Comparison of ENCODE assay signal across 8 cellular contexts in genomic region chr9:36190388-36191289, GRCh38. TPM values are rescaled to one million over a fixed set of nuclear protein-coding genes. Genes with fewer than 3 reads are reported as not detected.
DNase-seq lines count a peak whose midpoint lies in the region; ATAC-seq lines count a peak whose summit lies in the region.

TSS of gene CLTA (plus strand) at chr9:36190921. CDS start at chr9:36191057, 136 bp downstream.

- peak within 1 kb of the TSS; percentile 86 for H2BK5ac ChIP-seq in mesenchymal stem cell (ENCODE audit: low read depth, low read length, poor library complexity, severe bottlenecking)

- H3K4me3 ChIP-seq in HUES48 (ENCODE audit: low read depth, low read length): peak within 1 kb of the TSS; percentile 94
- H3K4me3 ChIP-seq in NT2/D1 (ENCODE audit: insufficient read length, low read depth): peak within 1 kb of the TSS; percentile 92
- peak within 1 kb of the TSS; percentile 89 for H3K4me3 ChIP-seq in endocrine pancreas (ENCODE audit: control insufficient read depth, insufficient read depth, low read length)
- peak within 1 kb of the TSS; percentile 91 to 92 for H3K4me3 ChIP-seq in mesenchymal stem cell (ENCODE audit: insufficient read depth in 1 of 2, low read depth in 1 of 2, low read length in 2 of 2)

- no peak within 1 kb of the TSS for H2BK12ac ChIP-seq in mesenchymal stem cell (ENCODE audit: low read length in 2 of 2)

- H3K27me3 ChIP-seq in HUES48 (ENCODE audit: control insufficient read depth, insufficient read depth, low read length) (no peaks in the 10 kb centered on the region), NT2/D1 (ENCODE audit: insufficient read depth, insufficient read length) (no peaks in the 10 kb centered on the region), endocrine pancreas (ENCODE audit: control insufficient read depth, insufficient read depth, low read length) (no peaks in the 10 kb centered on the region), mesenchymal stem cell (ENCODE audit: control insufficient read depth in 1 of 2, insufficient read depth in 1 of 2, low read length in 2 of 2) (no peaks in the 10 kb centered on the region)

- H2BK120ac ChIP-seq in mesenchymal stem cell (ENCODE audit: low read depth, low read length): peak within 1 kb of the TSS; percentile 54

- peaks cover 59% of the 10 kb centered on the region for H3K4me1 Mint-ChIP-seq in activated CD8-positive, alpha-beta memory T cell treated with anti-CD3 and anti-CD28 coated beads, Interleukin-2, amount 10 ng/mL, durations not matched to agents 7 days and 5 days

- no peaks in the 10 kb centered on the region for H3K9me3 Mint-ChIP-seq in activated CD8-positive, alpha-beta memory T cell treated with anti-CD3 and anti-CD28 coated beads, Interleukin-2, amount 10 ng/mL, durations not matched to agents 7 days and 5 days (ENCODE audit: low read depth)

- peak; percentile 98 for ATAC-seq in GM21390 (IDR thresholded peaks at IDR 0.05; ENCODE audit: unreplicated experiment)
- peak; percentile 98 for ATAC-seq in activated CD8-positive, alpha-beta memory T cell treated with anti-CD3 and anti-CD28 coated beads, Interleukin-2, amount 10 ng/mL, durations not matched to agents 7 days and 5 days

- peak within 1 kb of the TSS; percentile 99 for H3K4me3 Mint-ChIP-seq in activated CD8-positive, alpha-beta memory T cell treated with anti-CD3 and anti-CD28 coated beads, Interleukin-2, amount 10 ng/mL, durations not matched to agents 7 days and 5 days

- peak within 1 kb of the TSS; percentile 87 for H3K4me2 ChIP-seq in mesenchymal stem cell (ENCODE audit: low read length, poor library complexity, severe bottlenecking)

- peak within 1 kb of the TSS in 1 of 2 experiments; percentile 9 for H3K14ac ChIP-seq in mesenchymal stem cell (ENCODE audit: low read length in 2 of 2)

- H2AK5ac ChIP-seq in mesenchymal stem cell (ENCODE audit: low read length, severe bottlenecking): no peak within 1 kb of the TSS

- peak within 1 kb of the TSS; percentile 73 to 83 for H3K4ac ChIP-seq in mesenchymal stem cell (ENCODE audit: low read depth in 1 of 2, low read length in 2 of 2)

- CTCF ChIA-PET in activated CD8-positive, alpha-beta memory T cell treated with anti-CD3 and anti-CD28 coated beads, Interleukin-2, amount 10 ng/mL, durations not matched to agents 7 days and 5 days (lab: Charles Lee): interaction anchor here (0.7 to 4.4 kb wide), 26 partner anchors 9 to 247 kb away, joined by 3 to 34 read pairs (median 4); partner anchors contain the start of genes CCIN, GNE and RECK

- H3K36me3 Mint-ChIP-seq in activated CD8-positive, alpha-beta memory T cell treated with anti-CD3 and anti-CD28 coated beads, Interleukin-2, amount 10 ng/mL, durations not matched to agents 7 days and 5 days: peaks cover 20% of the 10 kb centered on the region

- H3K9me3 ChIP-seq in HUES48 (ENCODE audit: control insufficient read depth, insufficient read depth, low read length): no peaks in the 10 kb centered on the region
- no peaks in the 10 kb centered on the region for H3K9me3 ChIP-seq in NT2/D1 (ENCODE audit: insufficient read depth, low read length)
- no peaks in the 10 kb centered on the region for H3K9me3 ChIP-seq in endocrine pancreas (ENCODE audit: control insufficient read depth, low read length)
- no peaks in the 10 kb centered on the region for H3K9me3 ChIP-seq in mesenchymal stem cell (ENCODE audit: control insufficient read depth, low read length)

- no peaks in the 10 kb centered on the region for H3K79me1 ChIP-seq in mesenchymal stem cell (replicated peaks; ENCODE audit: low read length, poor library complexity, severe bottlenecking)

- peak within 1 kb of the TSS; percentile 90 for H3K9ac ChIP-seq in HUES48 (ENCODE audit: low read depth, low read length)
- peak within 1 kb of the TSS; percentile 96 for H3K9ac ChIP-seq in NT2/D1 (ENCODE audit: insufficient read length, low read depth)
- H3K9ac ChIP-seq in endocrine pancreas (ENCODE audit: control insufficient read depth, insufficient read depth, low read length): peak within 1 kb of the TSS; percentile 95
- peak within 1 kb of the TSS; percentile 94 for H3K9ac ChIP-seq in mesenchymal stem cell (ENCODE audit: low read length)

- peak within 1 kb of the TSS; percentile 96 to 98 for H3K18ac ChIP-seq in mesenchymal stem cell (ENCODE audit: low read depth in 1 of 2, low read length in 2 of 2)

- peaks cover 3% of the 10 kb centered on the region for H3K27me3 Mint-ChIP-seq in activated CD8-positive, alpha-beta memory T cell treated with anti-CD3 and anti-CD28 coated beads, Interleukin-2, amount 10 ng/mL, durations not matched to agents 7 days and 5 days

- H3K23ac ChIP-seq in mesenchymal stem cell (ENCODE audit: low read length in 2 of 2): peak within 1 kb of the TSS in 1 of 2 experiments; percentile 97

- peak within 1 kb of the TSS; percentile 93 for H4K8ac ChIP-seq in mesenchymal stem cell (ENCODE audit: low read length)

- H3K4me1 ChIP-seq in HUES48 (ENCODE audit: control insufficient read depth, insufficient read depth, low read length): peaks cover 23% of the 10 kb centered on the region
- no peaks in the 10 kb centered on the region for H3K4me1 ChIP-seq in NT2/D1 (ENCODE audit: insufficient read depth, insufficient read length)
- H3K4me1 ChIP-seq in endocrine pancreas (ENCODE audit: control insufficient read depth, insufficient read depth, low read length): peaks cover 12% of the 10 kb centered on the region
- peaks cover 9% of the 10 kb centered on the region for H3K4me1 ChIP-seq in mesenchymal stem cell (ENCODE audit: control insufficient read depth, insufficient read depth, low read depth, low read length)

- H4K91ac ChIP-seq in mesenchymal stem cell (ENCODE audit: low read length): peak within 1 kb of the TSS; percentile 91

- H2AFZ ChIP-seq in mesenchymal stem cell (ENCODE audit: low read depth, low read length): no peak within 1 kb of the TSS

- WGBS in mesenchymal stem cell: 1% methylated on average over 68 of the region's 68 CpGs

- H2BK15ac ChIP-seq in mesenchymal stem cell (ENCODE audit: low read depth, poor library complexity, severe bottlenecking): no peak within 1 kb of the TSS

- H3K27ac ChIP-seq in HUES48 (ENCODE audit: low read depth, low read length) (peak within 1 kb of the TSS; percentile 95), mesenchymal stem cell (ENCODE audit: low read length, poor library complexity, severe bottlenecking) (peak within 1 kb of the TSS; percentile 99)

- peak; percentile 96 for DNase-seq in D341Med (ENCODE audit: low spot score)
- DNase-seq in NT2/D1 (ENCODE audit: low read depth, low spot score): peak; percentile 99
- DNase-seq in activated CD8-positive, alpha-beta memory T cell treated with anti-CD3 and anti-CD28 coated beads, Interleukin-2, amount 10 ng/mL, durations not matched to agents 7 days and 5 days: peak; percentile 98
- DNase-seq in mesenchymal stem cell: peak; percentile 99
- peak; percentile 85 for DNase-seq in stimulated activated CD8-positive, alpha-beta memory T cell treated with anti-CD3 and anti-CD28 coated beads, Interleukin-12 subunit alpha, Interleukin-12 subunit beta, amount 100 ng/mL, for 4 hours (ENCODE audit: low read depth)

- H3K27ac Mint-ChIP-seq in activated CD8-positive, alpha-beta memory T cell treated with anti-CD3 and anti-CD28 coated beads, Interleukin-2, amount 10 ng/mL, durations not matched to agents 7 days and 5 days: peak within 1 kb of the TSS; percentile 93

- H3K36me3 ChIP-seq in HUES48 (ENCODE audit: control insufficient read depth, insufficient read depth, low read length) (peaks cover 16% of the 10 kb centered on the region), NT2/D1 (ENCODE audit: insufficient read depth, insufficient read length, low read length) (peaks cover 35% of the 10 kb centered on the region), endocrine pancreas (ENCODE audit: control insufficient read depth, insufficient read depth, low read length) (no peaks in the 10 kb centered on the region), mesenchymal stem cell (ENCODE audit: control insufficient read depth in 1 of 2, insufficient read depth in 2 of 2, low read depth in 1 of 2, low read length in 2 of 2) (peaks cover 0 to 10% of the 10 kb centered on the region in 2 experiments)

RNA-seq across cellular contexts. Expression of gene CLTA, which starts in this region (rescaled TPM):
- 100 to 1,000 TPM; 156 to 177 TPM for total RNA-seq in activated CD8-positive, alpha-beta memory T cell treated with anti-CD3 and anti-CD28 coated beads, Interleukin-2, amount 10 ng/mL, durations not matched to agents 7 days and 5 days
- polyA plus RNA-seq in mesenchymal stem cell (2013, experiment 1 of 2): 420 TPM
- polyA plus RNA-seq in mesenchymal stem cell (2013, experiment 2 of 2): 415 TPM

Comparison
In these comparisons a context has a peak if more than half of its experiments do, and no peak if none do; other contexts are left out.
1. Peak in every context shown above with its lines: DNase-seq, ATAC-seq, H3K4me3 ChIP-seq and H3K27ac ChIP-seq.